ENCODE assay signal across 8 cellular contexts in genomic region chr15:61834076-61834697, GRCh38.
A peak's percentile ranks its signal among the peaks of the same experiment; 100 is the strongest.
DNase-seq lines count a peak whose midpoint lies in the region; ATAC-seq and TF ChIP-seq lines count a peak whose summit lies in the region.

No MANE protein-coding gene starts in this region.

- 0 out of 2 replicates have a peak, but pooled peaks cover 9% of the 10 kb centered on the region for H3K27me3 ChIP-seq in OCI-LY1 (ENCODE audit: insufficient read depth, low read length)
- no peaks in the 10 kb centered on the region for H3K27me3 ChIP-seq in naive thymus-derived CD4-positive, alpha-beta T cell (ENCODE audit: control insufficient read depth in 2 of 2, insufficient read depth in 2 of 2, low read length in 2 of 2)

- H3K4me1 ChIP-seq in OCI-LY1 (ENCODE audit: insufficient read depth, low read length, severe bottlenecking), result no peaks in the 10 kb centered on the region
- H3K4me1 ChIP-seq in naive thymus-derived CD4-positive, alpha-beta T cell (ENCODE audit: control insufficient read depth in 2 of 2, insufficient read depth in 2 of 2, low read length in 2 of 2), result no peaks in the 10 kb centered on the region

- H3K4me2 ChIP-seq in OCI-LY1 (ENCODE audit: low read length), result no peak overlapping the region

- no peaks in the 10 kb centered on the region for H3F3A ChIP-seq in OCI-LY1 (ENCODE audit: insufficient read depth, low read length)

- CTCF ChIA-PET in naive thymus-derived CD4-positive, alpha-beta T cell (lab: Charles Lee), result interaction anchor here (0.6 to 1.3 kb wide), 11 partner anchors 12 to 1477 kb away, joined by 3 to 4 read pairs (median 3); no protein-coding TSS in a partner anchor

- H3K4me3 ChIP-seq in GM12875 (ENCODE audit: low read depth, low read length) (no peak overlapping the region), OCI-LY1 (ENCODE audit: low read depth, low read length, poor library complexity, severe bottlenecking) (no peak overlapping the region), epithelial cell of esophagus (ENCODE audit: low read length) (no peak overlapping the region)
- no peak overlapping the region for H3K4me3 ChIP-seq in naive thymus-derived CD4-positive, alpha-beta T cell (ENCODE audit: low read length)

- DNase-seq in HuH-7 (ENCODE audit: low spot score) (peak; percentile 59), epithelial cell of esophagus (ENCODE audit: low read depth) (peak; percentile 77)
- peak; percentile 91 for DNase-seq in activated CD8-positive, alpha-beta memory T cell treated with anti-CD3 and anti-CD28 coated beads, Interleukin-2, amount 50 U/mL, for 48 hours
- peak; percentile 21 to 74 (median 56) for DNase-seq in naive thymus-derived CD4-positive, alpha-beta T cell
- DNase-seq in stimulated activated CD8-positive, alpha-beta memory T cell treated with anti-CD3 and anti-CD28 coated beads, Interleukin-7, amount 100 ng/mL, for 24 hours (ENCODE audit: low read depth), result peak; percentile 56

- no peak overlapping the region for H3K27ac Mint-ChIP-seq in naive thymus-derived CD4-positive, alpha-beta T cell

- H3K9me3 ChIP-seq in OCI-LY1 (ENCODE audit: low read length), result no peaks in the 10 kb centered on the region
- no peaks in the 10 kb centered on the region for H3K9me3 ChIP-seq in naive thymus-derived CD4-positive, alpha-beta T cell (ENCODE audit: control insufficient read depth in 2 of 3, low read length in 3 of 3)

- TF ChIP-seq CTCF in GM12875 (IDR thresholded peaks at IDR 0.05; ENCODE audit: borderline replicate concordance, insufficient read depth, low read depth, low read length) (peak; percentile 92), OCI-LY1 (IDR thresholded peaks at IDR 0.05; ENCODE audit: low read length) (peak; percentile 92), epithelial cell of esophagus (IDR thresholded peaks at IDR 0.05; ENCODE audit: insufficient read depth, low read depth, low read length, missing control alignments) (peak; percentile 99)

- peak; percentile 85 for ATAC-seq in naive thymus-derived CD4-positive, alpha-beta T cell
- ATAC-seq in HG03457 (IDR thresholded peaks at IDR 0.05; ENCODE audit: unreplicated experiment), result no peak

- intact Hi-C loops in naive thymus-derived CD4-positive, alpha-beta T cell (cut with micrococcal nuclease), result loop anchor here (1.0 to 10.0 kb wide), 5 partner anchors 665 to 1329 kb away; no protein-coding TSS in a partner anchor

- H3K9ac ChIP-seq in OCI-LY1 (ENCODE audit: low read length), result no peak overlapping the region

- H3K9me2 ChIP-seq in OCI-LY1 (ENCODE audit: low read depth, low read length), result no peaks in the 10 kb centered on the region

- H3K4me3 Mint-ChIP-seq in naive thymus-derived CD4-positive, alpha-beta T cell, result peak overlapping the region in 2 of 10 donors; percentile 1 to 11

- H3K36me3 ChIP-seq in OCI-LY1 (ENCODE audit: insufficient read depth, low read length), result no peaks in the 10 kb centered on the region
- H3K36me3 ChIP-seq in naive thymus-derived CD4-positive, alpha-beta T cell (ENCODE audit: control insufficient read depth in 2 of 3, insufficient read depth in 3 of 3, low read length in 3 of 3), result no peaks in the 10 kb centered on the region

- H3K36me3 Mint-ChIP-seq in naive thymus-derived CD4-positive, alpha-beta T cell, result no peaks in the 10 kb centered on the region

- no peak overlapping the region for H2AFZ ChIP-seq in OCI-LY1 (ENCODE audit: low read length)

- no peaks in the 10 kb centered on the region for H4K20me1 ChIP-seq in OCI-LY1 (ENCODE audit: insufficient read depth, low read length)

- no peak overlapping the region for H3K27ac ChIP-seq in OCI-LY1 (ENCODE audit: low read depth, low read length, poor library complexity, severe bottlenecking)
- H3K27ac ChIP-seq in naive thymus-derived CD4-positive, alpha-beta T cell (ENCODE audit: low read depth, low read length), result no peak overlapping the region

- H3K79me2 ChIP-seq in OCI-LY1 (ENCODE audit: insufficient read depth, low read length), result no peaks in the 10 kb centered on the region

- peaks cover 0 to 6% (median 4%) of the 10 kb centered on the region in 7 donors for H3K4me1 Mint-ChIP-seq in naive thymus-derived CD4-positive, alpha-beta T cell

- POLR2A ChIA-PET in naive thymus-derived CD4-positive, alpha-beta T cell (lab: Charles Lee), result no interaction called here

- H3K27me3 Mint-ChIP-seq in naive thymus-derived CD4-positive, alpha-beta T cell, result peaks cover 19 to 28% (median 28%) of the 10 kb centered on the region in 5 donors

- no peaks in the 10 kb centered on the region for H3K9me3 Mint-ChIP-seq in naive thymus-derived CD4-positive, alpha-beta T cell
